ENCODE assay signal across 1 cellular context in the genomic region with DNA sequence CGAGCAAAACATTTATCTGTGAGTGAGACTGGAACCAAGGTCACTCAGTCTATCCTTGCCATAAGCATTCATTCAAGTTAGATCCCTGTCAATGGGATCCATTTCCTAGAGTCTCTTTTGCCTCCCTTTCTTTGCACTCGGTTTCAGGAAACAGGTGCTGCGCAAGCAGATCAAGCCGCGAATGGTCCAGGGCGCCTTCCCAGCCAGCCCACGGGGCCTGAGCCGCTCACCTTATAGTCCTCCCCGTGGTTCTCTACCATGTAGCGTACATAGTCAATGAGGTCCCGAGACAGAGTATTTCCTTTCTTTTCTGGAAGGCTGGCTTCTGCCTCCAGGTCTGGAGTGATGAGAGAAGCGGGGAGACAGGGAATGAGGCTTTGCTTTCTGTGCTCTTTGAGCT.
TF ChIP-seq lines count a peak whose summit lies in the region.

No MANE protein-coding gene starts in this region.

TF ChIP-seq in K562, 482 proteins besides CTCF, POLR2A, EP300 and RAD21:
- TF ChIP-seq RBFOX2 (IDR thresholded peaks at IDR 0.05; ENCODE audit: low read depth, low read length): 0 out of 2 replicates have a peak, but pooled peaks have one; percentile 8
- TF ChIP-seq STAT5B (CRISPR knock-in tag; IDR thresholded peaks at IDR 0.05): no peak
